Comparison of ENCODE assay signal across 19 cellular contexts in genomic region chr6:11467364-11467763, GRCh38.
DNase-seq lines count a peak whose midpoint lies in the region; ATAC-seq and TF ChIP-seq lines count a peak whose summit lies in the region.
"Had no signal": no experiment of that assay in that cellular context is flagged by ENCODE, and none has a peak within 500 bp of the region (broad histone marks: within the 10 kb centered on the region; RNA-seq: fewer than 3 reads in every experiment).

No MANE protein-coding gene starts in this region.

- no peaks in the 10 kb centered on the region for H3K79me2 ChIP-seq in osteoblast (ENCODE audit: insufficient read depth, low read length)

- peaks cover 25% of the 10 kb centered on the region for H3K4me1 Mint-ChIP-seq in activated naive CD8-positive, alpha-beta T cell treated with anti-CD3 and anti-CD28 coated beads, Interleukin-2, amount 50 U/mL, for 24 hours
- H3K4me1 Mint-ChIP-seq in activated naive CD8-positive, alpha-beta T cell treated with anti-CD3 and anti-CD28 coated beads for 36 hours: peaks cover 11% of the 10 kb centered on the region

- no peaks in the 10 kb centered on the region for H3K9me3 Mint-ChIP-seq in activated naive CD8-positive, alpha-beta T cell treated with anti-CD3 and anti-CD28 coated beads, Interleukin-2, amount 50 U/mL, for 24 hours
- no peaks in the 10 kb centered on the region for H3K9me3 Mint-ChIP-seq in activated naive CD8-positive, alpha-beta T cell treated with anti-CD3 and anti-CD28 coated beads for 36 hours

- no peaks in the 10 kb centered on the region for H3K4me1 ChIP-seq in osteoblast (ENCODE audit: insufficient read depth, low read length)

- H3K27ac ChIP-seq in osteoblast (ENCODE audit: low read depth, low read length): no peak overlapping the region
- H3K27ac ChIP-seq: 22Rv1, neutrophil had no signal

- H4K20me1 ChIP-seq in osteoblast (ENCODE audit: insufficient read depth, low read length): no peaks in the 10 kb centered on the region

- no peak for DNase-seq in activated naive CD8-positive, alpha-beta T cell treated with anti-CD3 and anti-CD28 coated beads, Interleukin-2, amount 50 U/mL, for 24 hours
- DNase-seq in activated naive CD8-positive, alpha-beta T cell treated with anti-CD3 and anti-CD28 coated beads for 36 hours: no peak
- DNase-seq in osteoblast (ENCODE audit: insufficient read length, low spot score, missing footprints) (no peak), kidney glomerular epithelial cell (lab: John Stamatoyannopoulos, UW) (no peak)
- DNase-seq: activated CD4-positive, alpha-beta T cell treated with anti-CD3 and anti-CD28 coated beads for 4 hours; C1 segment of cervical spinal cord; effector CD4-positive, alpha-beta T cell; H7; hippocampal formation; midbrain; right cardiac atrium; Right ventricle myocardium superior had no signal

- H3K27me3 ChIP-seq in osteoblast (ENCODE audit: insufficient read depth, low read length): no peaks in the 10 kb centered on the region
- H3K27me3 ChIP-seq: neutrophil had no signal

- no peak overlapping the region for H3K4me3 Mint-ChIP-seq in activated naive CD8-positive, alpha-beta T cell treated with anti-CD3 and anti-CD28 coated beads, Interleukin-2, amount 50 U/mL, for 24 hours
- H3K4me3 Mint-ChIP-seq in activated naive CD8-positive, alpha-beta T cell treated with anti-CD3 and anti-CD28 coated beads for 36 hours: no peak overlapping the region
- H3K4me3 Mint-ChIP-seq: activated naive CD8-positive, alpha-beta T cell had no signal

- H3K4me2 ChIP-seq in osteoblast (ENCODE audit: insufficient read depth, low read length): no peak overlapping the region

- H3K9me3 ChIP-seq in osteoblast (ENCODE audit: low read depth, low read length): no peaks in the 10 kb centered on the region
- H3K9me3 ChIP-seq: neutrophil had no signal

- H3K36me3 Mint-ChIP-seq in activated naive CD8-positive, alpha-beta T cell treated with anti-CD3 and anti-CD28 coated beads, Interleukin-2, amount 50 U/mL, for 24 hours (ENCODE audit: low read depth): no peaks in the 10 kb centered on the region
- H3K36me3 Mint-ChIP-seq in activated naive CD8-positive, alpha-beta T cell treated with anti-CD3 and anti-CD28 coated beads for 36 hours: no peaks in the 10 kb centered on the region
- H3K36me3 Mint-ChIP-seq: activated naive CD8-positive, alpha-beta T cell had no signal

- H3K4me3 ChIP-seq in osteoblast (ENCODE audit: insufficient read depth, low read length): no peak overlapping the region

- peak overlapping the region; percentile 8 for H3K27ac Mint-ChIP-seq in activated naive CD8-positive, alpha-beta T cell treated with anti-CD3 and anti-CD28 coated beads, Interleukin-2, amount 50 U/mL, for 24 hours
- no peak overlapping the region for H3K27ac Mint-ChIP-seq in activated naive CD8-positive, alpha-beta T cell treated with anti-CD3 and anti-CD28 coated beads for 36 hours
- H3K27ac Mint-ChIP-seq: activated naive CD8-positive, alpha-beta T cell had no signal

- TF ChIP-seq CTCF in osteoblast (IDR thresholded peaks at IDR 0.05; ENCODE audit: extremely low read depth, low read depth, low read length): no peak

- ATAC-seq in activated naive CD8-positive, alpha-beta T cell treated with anti-CD3 and anti-CD28 coated beads, Interleukin-2, amount 50 U/mL, for 24 hours: no peak
- ATAC-seq in GM21447 (IDR thresholded peaks at IDR 0.05; ENCODE audit: unreplicated experiment): peak; percentile 73
- ATAC-seq in HG03280 (IDR thresholded peaks at IDR 0.05; ENCODE audit: unreplicated experiment): peak; percentile 44
- no peak for ATAC-seq in HG02981 (IDR thresholded peaks at IDR 0.05; ENCODE audit: unreplicated experiment)
- ATAC-seq in GM21515 (IDR thresholded peaks at IDR 0.05; ENCODE audit: unreplicated experiment): no peak
- ATAC-seq: right cardiac atrium had no signal

- H3K27me3 Mint-ChIP-seq in activated naive CD8-positive, alpha-beta T cell treated with anti-CD3 and anti-CD28 coated beads, Interleukin-2, amount 50 U/mL, for 24 hours: no peaks in the 10 kb centered on the region
- H3K27me3 Mint-ChIP-seq in activated naive CD8-positive, alpha-beta T cell treated with anti-CD3 and anti-CD28 coated beads for 36 hours: no peaks in the 10 kb centered on the region
- H3K27me3 Mint-ChIP-seq: activated naive CD8-positive, alpha-beta T cell had no signal

- H2AFZ ChIP-seq in osteoblast (ENCODE audit: low read length): no peak overlapping the region

- no peaks in the 10 kb centered on the region for H3K36me3 ChIP-seq in osteoblast (ENCODE audit: insufficient read depth, low read length)
- H3K36me3 ChIP-seq: neutrophil had no signal

Comparison
In these comparisons a context has a peak if more than half of its experiments do, and no peak if none do; other contexts are left out.
1. ATAC-seq: peak in GM21447 (single experiment) and HG03280 (single experiment); none in activated naive CD8-positive, alpha-beta T cell treated with anti-CD3 and anti-CD28 coated beads, Interleukin-2, amount 50 U/mL, for 24 hours (single experiment), HG02981 (single experiment) and GM21515 (single experiment).